In the genomic region with DNA sequence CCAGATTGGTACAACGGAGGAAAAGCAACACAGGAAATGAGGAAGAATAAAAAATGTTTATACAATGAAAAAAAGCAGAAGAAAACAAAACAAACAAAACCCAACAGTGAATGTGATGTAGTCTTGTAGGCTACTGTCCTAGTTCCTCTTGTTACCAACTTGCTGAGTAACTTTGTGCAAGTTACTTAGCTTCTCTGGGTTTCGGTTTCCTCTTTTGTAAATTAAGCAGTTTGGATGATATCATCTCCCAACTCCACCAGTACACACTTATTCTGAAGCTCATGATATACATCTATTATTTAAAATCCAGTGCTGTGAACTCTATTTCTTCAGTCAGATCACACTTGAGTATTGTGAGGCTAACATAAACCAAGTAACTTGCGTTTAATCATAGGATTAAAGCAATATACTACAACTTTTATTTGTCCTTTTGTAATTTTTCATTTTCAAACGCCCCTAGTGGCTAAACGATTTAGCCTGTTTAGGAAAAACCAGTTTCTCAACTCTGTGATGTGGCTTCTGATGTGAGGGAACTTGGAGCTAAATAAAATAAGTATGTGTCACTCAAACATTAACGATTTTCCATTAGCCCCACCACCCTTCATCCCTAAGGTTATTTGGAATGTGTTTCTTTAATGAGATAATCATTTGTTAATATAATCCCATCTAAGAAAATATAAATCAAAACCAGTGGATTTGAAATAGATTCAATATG, we compare ENCODE assay signal across 1 cellular context.
TF ChIP-seq lines count a peak whose summit lies in the region.

No MANE protein-coding gene starts in this region.

TF ChIP-seq in SK-N-SH, 30 proteins besides CTCF, POLR2A, EP300 and RAD21 (continued from another document):
- TF ChIP-seq, protein P1, sequence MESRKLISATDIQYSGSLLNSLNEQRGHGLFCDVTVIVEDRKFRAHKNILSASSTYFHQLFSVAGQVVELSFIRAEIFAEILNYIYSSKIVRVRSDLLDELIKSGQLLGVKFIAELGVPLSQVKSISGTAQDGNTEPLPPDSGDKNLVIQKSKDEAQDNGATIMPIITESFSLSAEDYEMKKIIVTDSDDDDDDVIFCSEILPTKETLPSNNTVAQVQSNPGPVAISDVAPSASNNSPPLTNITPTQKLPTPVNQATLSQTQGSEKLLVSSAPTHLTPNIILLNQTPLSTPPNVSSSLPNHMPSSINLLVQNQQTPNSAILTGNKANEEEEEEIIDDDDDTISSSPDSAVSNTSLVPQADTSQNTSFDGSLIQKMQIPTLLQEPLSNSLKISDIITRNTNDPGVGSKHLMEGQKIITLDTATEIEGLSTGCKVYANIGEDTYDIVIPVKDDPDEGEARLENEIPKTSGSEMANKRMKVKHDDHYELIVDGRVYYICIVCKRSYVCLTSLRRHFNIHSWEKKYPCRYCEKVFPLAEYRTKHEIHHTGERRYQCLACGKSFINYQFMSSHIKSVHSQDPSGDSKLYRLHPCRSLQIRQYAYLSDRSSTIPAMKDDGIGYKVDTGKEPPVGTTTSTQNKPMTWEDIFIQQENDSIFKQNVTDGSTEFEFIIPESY (IDR thresholded peaks at IDR 0.05; ENCODE audit: borderline replicate concordance, low read depth): no peak
- TF ChIP-seq, protein P2, sequence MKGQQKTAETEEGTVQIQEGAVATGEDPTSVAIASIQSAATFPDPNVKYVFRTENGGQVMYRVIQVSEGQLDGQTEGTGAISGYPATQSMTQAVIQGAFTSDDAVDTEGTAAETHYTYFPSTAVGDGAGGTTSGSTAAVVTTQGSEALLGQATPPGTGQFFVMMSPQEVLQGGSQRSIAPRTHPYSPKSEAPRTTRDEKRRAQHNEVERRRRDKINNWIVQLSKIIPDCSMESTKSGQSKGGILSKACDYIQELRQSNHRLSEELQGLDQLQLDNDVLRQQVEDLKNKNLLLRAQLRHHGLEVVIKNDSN (IDR thresholded peaks at IDR 0.05; ENCODE audit: borderline replicate concordance, low read depth): no peak
- TF ChIP-seq FOXM1 (IDR thresholded peaks at IDR 0.05; ENCODE audit: low read depth) (no peak), EZH2phosphoT487 (IDR thresholded peaks at IDR 0.05; ENCODE audit: borderline replicate concordance, low read depth) (no peak), NRF1 (IDR thresholded peaks at IDR 0.05; ENCODE audit: low read depth, low read length) (no peak), GATA2 (CRISPR knock-in tag; IDR thresholded peaks at IDR 0.05) (no peak), SIN3A (IDR thresholded peaks at IDR 0.05; ENCODE audit: borderline replicate concordance, low read depth, low read length) (no peak)
- TF ChIP-seq, protein P3, sequence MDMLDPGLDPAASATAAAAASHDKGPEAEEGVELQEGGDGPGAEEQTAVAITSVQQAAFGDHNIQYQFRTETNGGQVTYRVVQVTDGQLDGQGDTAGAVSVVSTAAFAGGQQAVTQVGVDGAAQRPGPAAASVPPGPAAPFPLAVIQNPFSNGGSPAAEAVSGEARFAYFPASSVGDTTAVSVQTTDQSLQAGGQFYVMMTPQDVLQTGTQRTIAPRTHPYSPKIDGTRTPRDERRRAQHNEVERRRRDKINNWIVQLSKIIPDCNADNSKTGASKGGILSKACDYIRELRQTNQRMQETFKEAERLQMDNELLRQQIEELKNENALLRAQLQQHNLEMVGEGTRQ (IDR thresholded peaks at IDR 0.05; ENCODE audit: borderline replicate concordance, low read depth, low read length): no peak
